24 cellular contexts compared by ENCODE assay signal in the genomic region with DNA sequence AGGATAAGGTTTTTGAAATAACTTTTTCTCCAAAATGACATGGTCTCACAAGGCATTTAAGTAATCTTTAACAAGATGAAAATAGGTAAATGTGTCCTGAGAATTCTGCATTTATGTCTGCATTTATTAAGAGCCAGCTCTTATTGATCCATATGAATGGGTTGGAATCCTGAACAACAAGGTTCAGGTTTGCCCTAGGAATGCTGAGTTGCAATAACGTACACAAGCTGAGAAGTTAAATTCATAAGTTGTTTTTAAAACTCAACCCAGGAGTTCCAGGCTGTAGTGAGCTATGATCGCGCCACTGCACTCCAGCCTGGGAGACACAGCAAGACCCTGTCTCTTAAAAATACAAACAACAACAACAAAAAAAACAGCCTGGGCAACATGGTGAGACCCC. TPM values are rescaled to one million over a fixed set of nuclear protein-coding genes. Genes with fewer than 3 reads are reported as not detected.
A peak's percentile ranks its signal among the peaks of the same experiment; 100 is the strongest.
DNase-seq lines count a peak whose midpoint lies in the region; ATAC-seq and TF ChIP-seq lines count a peak whose summit lies in the region.
"Had no signal": no experiment of that assay in that cellular context is flagged by ENCODE, and none has a peak within 500 bp of the region (broad histone marks: within the 10 kb centered on the region; RNA-seq: fewer than 3 reads in every experiment).

No MANE protein-coding gene starts in this region.

- TF ChIP-seq CTCF in A673 (conservative IDR thresholded peaks at IDR 0.05; ENCODE audit: low read depth, low read length) (no peak), GM20000 (IDR thresholded peaks at IDR 0.05; ENCODE audit: extremely low read depth, missing control alignments) (no peak)

- no peaks in the 10 kb centered on the region for H3K27me3 ChIP-seq in A673 (replicated peaks; ENCODE audit: insufficient read depth, low read depth, low read length, poor library complexity)
- no peaks in the 10 kb centered on the region for H3K27me3 ChIP-seq in CD4-positive, CD25-positive, alpha-beta regulatory T cell (ENCODE audit: control insufficient read depth, insufficient read depth, low read length)
- H3K27me3 ChIP-seq: colonic mucosa, gastroesophageal sphincter, right atrium auricular region, spleen, upper lobe of right lung had no signal

- H3K4me3 Mint-ChIP-seq in CD4-positive, CD25-positive, alpha-beta regulatory T cell = peak overlapping the region in 3 of 4 donors; percentile 39 to 53 (median 52)
- H3K4me3 Mint-ChIP-seq in activated CD8-positive, alpha-beta memory T cell treated with anti-CD3 and anti-CD28 coated beads, Interleukin-2, amount 10 ng/mL, durations not matched to agents 7 days and 5 days = no peak overlapping the region
- H3K4me3 Mint-ChIP-seq: activated CD8-positive, alpha-beta T cell treated with anti-CD3 and anti-CD28 coated beads, Interleukin-2, amount 10 ng/mL, durations not matched to agents 7 days and 5 days; neural crest cell had no signal

- no peaks in the 10 kb centered on the region for H3K9me3 Mint-ChIP-seq in CD4-positive, CD25-positive, alpha-beta regulatory T cell
- H3K9me3 Mint-ChIP-seq in activated CD8-positive, alpha-beta memory T cell treated with anti-CD3 and anti-CD28 coated beads, Interleukin-2, amount 10 ng/mL, durations not matched to agents 7 days and 5 days (ENCODE audit: low read depth) = no peaks in the 10 kb centered on the region
- H3K9me3 Mint-ChIP-seq: immature natural killer cell; T-helper 1 cell treated with Interleukin-12 subunit alpha and Interleukin-12 subunit beta and Interleukin-4 antibody, amounts not matched to agents 30 μg/mL and 1 μg/mL, for 36 hours had no signal

- peaks cover 21% of the 10 kb centered on the region for H3K36me3 Mint-ChIP-seq in CD4-positive, CD25-positive, alpha-beta regulatory T cell
- peaks cover 8% of the 10 kb centered on the region for H3K36me3 Mint-ChIP-seq in activated CD8-positive, alpha-beta memory T cell treated with anti-CD3 and anti-CD28 coated beads, Interleukin-2, amount 10 ng/mL, durations not matched to agents 7 days and 5 days
- H3K36me3 Mint-ChIP-seq: immature natural killer cell had no signal

- peaks cover 38 to 91% (median 61%) of the 10 kb centered on the region in 4 donors for H3K4me1 Mint-ChIP-seq in CD4-positive, CD25-positive, alpha-beta regulatory T cell
- peaks cover 41% of the 10 kb centered on the region for H3K4me1 Mint-ChIP-seq in activated CD8-positive, alpha-beta memory T cell treated with anti-CD3 and anti-CD28 coated beads, Interleukin-2, amount 10 ng/mL, durations not matched to agents 7 days and 5 days

- H3K36me3 ChIP-seq in A673 (ENCODE audit: insufficient read depth, low read length, poor library complexity, severe bottlenecking) (peaks cover 6% of the 10 kb centered on the region), SK-N-MC (ENCODE audit: insufficient read depth, low read length) (no peaks in the 10 kb centered on the region)
- H3K36me3 ChIP-seq in CD4-positive, CD25-positive, alpha-beta regulatory T cell (ENCODE audit: control insufficient read depth, insufficient read depth, low read length) = no peaks in the 10 kb centered on the region
- H3K36me3 ChIP-seq: colonic mucosa, gastroesophageal sphincter, right atrium auricular region, spleen, upper lobe of right lung had no signal

- POLR2A ChIA-PET in A673 (lab: Charles Lee; ENCODE audit: low non-redundant PET) = interaction anchor here (0.6 kb wide), 1 partner anchor 24 kb away, joined by 4 read pairs; no protein-coding TSS in a partner anchor

- H3K4me3 ChIP-seq in A673 (ENCODE audit: low read depth, low read length, poor library complexity, severe bottlenecking) (no peak overlapping the region), SK-N-MC (no peak overlapping the region)
- peak overlapping the region; percentile 39 for H3K4me3 ChIP-seq in CD4-positive, CD25-positive, alpha-beta regulatory T cell (ENCODE audit: low read depth, low read length)
- H3K4me3 ChIP-seq: colonic mucosa, gastroesophageal sphincter, right atrium auricular region, spleen, upper lobe of right lung had no signal

- ATAC-seq in CD4-positive, CD25-positive, alpha-beta regulatory T cell (ENCODE audit: low read depth in 2 of 2) = no peak
- ATAC-seq in activated CD8-positive, alpha-beta memory T cell treated with anti-CD3 and anti-CD28 coated beads, Interleukin-2, amount 10 ng/mL, durations not matched to agents 7 days and 5 days = no peak
- ATAC-seq in GM18511 (IDR thresholded peaks at IDR 0.05; ENCODE audit: unreplicated experiment) = no peak
- ATAC-seq: gastroesophageal sphincter, upper lobe of right lung had no signal

- no peaks in the 10 kb centered on the region for H3K9me3 ChIP-seq in A673 (ENCODE audit: low read depth, low read length, poor library complexity, severe bottlenecking)
- no peaks in the 10 kb centered on the region for H3K9me3 ChIP-seq in CD4-positive, CD25-positive, alpha-beta regulatory T cell (ENCODE audit: control insufficient read depth in 2 of 2, low read length in 2 of 2)
- H3K9me3 ChIP-seq in SK-N-MC (ENCODE audit: low read depth, low read length) = no peaks in the 10 kb centered on the region
- H3K9me3 ChIP-seq: colonic mucosa, gastroesophageal sphincter, right atrium auricular region, spleen, upper lobe of right lung had no signal

- no peak for DNase-seq in A673 (ENCODE audit: low spot score)
- DNase-seq in CD4-positive, CD25-positive, alpha-beta regulatory T cell = no peak
- no peak for DNase-seq in SK-N-MC (ENCODE audit: low read depth, low spot score)
- DNase-seq in epithelial cell of prostate (ENCODE audit: low read depth, low spot score) = no peak
- no peak for DNase-seq in GM20000 (ENCODE audit: low spot score)
- no peak for DNase-seq in activated CD8-positive, alpha-beta memory T cell treated with anti-CD3 and anti-CD28 coated beads, Interleukin-2, amount 10 ng/mL, durations not matched to agents 7 days and 5 days
- DNase-seq: activated CD4-positive, alpha-beta T cell treated with anti-CD3 and anti-CD28 coated beads for 1 hour; activated CD8-positive, alpha-beta T cell treated with anti-CD3 and anti-CD28 coated beads, Interleukin-2, amount 10 ng/mL, durations not matched to agents 7 days and 5 days; activated naive CD4-positive, alpha-beta T cell; anterior cingulate cortex; colonic mucosa; hippocampal formation; immature natural killer cell; NCI-H1092 treated with DMSO at 0.1 percent for 48 hours; NCI-H187 treated with DMSO at 0.1 percent for 48 hours; NCI-H526; spleen; upper lobe of right lung had no signal

- intact Hi-C loops in A673 (cut with micrococcal nuclease; ENCODE audit: unreplicated experiment) = no loop called here

- CTCF ChIA-PET in A673 (lab: Charles Lee) = no interaction called here
- CTCF ChIA-PET in activated CD8-positive, alpha-beta memory T cell treated with anti-CD3 and anti-CD28 coated beads, Interleukin-2, amount 10 ng/mL, durations not matched to agents 7 days and 5 days (lab: Charles Lee) = interaction anchor here (1.1 to 1.2 kb wide), 2 partner anchors 10 to 23 kb away, joined by 4 to 5 read pairs; no protein-coding TSS in a partner anchor

- H3K4me1 ChIP-seq in A673 (ENCODE audit: insufficient read depth, low read length, poor library complexity, severe bottlenecking) = peaks cover 83% of the 10 kb centered on the region
- H3K4me1 ChIP-seq in CD4-positive, CD25-positive, alpha-beta regulatory T cell (ENCODE audit: control insufficient read depth, insufficient read depth, low read length, poor library complexity, severe bottlenecking) = peaks cover 34% of the 10 kb centered on the region
- H3K4me1 ChIP-seq: colonic mucosa had no signal

- no TSS peak for BruUV-seq in A673 (replicated peaks; lab: Mats Ljungman, UMichigan)

- H3K27ac Mint-ChIP-seq in CD4-positive, CD25-positive, alpha-beta regulatory T cell = peak overlapping the region in 2 of 3 donors; percentile 45 to 82
- no peak overlapping the region for H3K27ac Mint-ChIP-seq in activated CD8-positive, alpha-beta memory T cell treated with anti-CD3 and anti-CD28 coated beads, Interleukin-2, amount 10 ng/mL, durations not matched to agents 7 days and 5 days

- H3K27ac ChIP-seq in A673 (ENCODE audit: low read depth, low read length, poor library complexity, severe bottlenecking) (peak overlapping the region; percentile 71), SK-N-MC (peak overlapping the region; percentile 89), epithelial cell of prostate (peak overlapping the region; percentile 76)
- peak overlapping the region; percentile 55 for H3K27ac ChIP-seq in CD4-positive, CD25-positive, alpha-beta regulatory T cell (ENCODE audit: insufficient read depth, low read length, poor library complexity, severe bottlenecking)
- H3K27ac ChIP-seq: colonic mucosa, gastroesophageal sphincter, parathyroid adenoma, right atrium auricular region, spleen, upper lobe of right lung had no signal

- H3K27me3 Mint-ChIP-seq in CD4-positive, CD25-positive, alpha-beta regulatory T cell = no peaks in the 10 kb centered on the region
- no peaks in the 10 kb centered on the region for H3K27me3 Mint-ChIP-seq in activated CD8-positive, alpha-beta memory T cell treated with anti-CD3 and anti-CD28 coated beads, Interleukin-2, amount 10 ng/mL, durations not matched to agents 7 days and 5 days

- H3K9ac ChIP-seq in SK-N-MC (ENCODE audit: insufficient read length) = peak overlapping the region; percentile 15
- H3K9ac ChIP-seq: parathyroid adenoma had no signal

RNA-seq across cellular contexts. Expression of a gene that starts 28.1 kb away (rescaled TPM):
- 487 and 587 TPM in 2 replicates for total RNA-seq in A673 (2021)
- total RNA-seq in CD4-positive, CD25-positive, alpha-beta regulatory T cell = 202 TPM
- polyA plus RNA-seq in CD4-positive, CD25-positive, alpha-beta regulatory T cell = 100 to 1,000 TPM; 147 to 156 (median 152) TPM
- total RNA-seq in activated CD8-positive, alpha-beta memory T cell treated with anti-CD3 and anti-CD28 coated beads, Interleukin-2, amount 10 ng/mL, durations not matched to agents 7 days and 5 days = 10 to 100 TPM; 74.0 to 86.9 TPM
